14 cellular contexts compared by ENCODE assay signal in the genomic region with DNA sequence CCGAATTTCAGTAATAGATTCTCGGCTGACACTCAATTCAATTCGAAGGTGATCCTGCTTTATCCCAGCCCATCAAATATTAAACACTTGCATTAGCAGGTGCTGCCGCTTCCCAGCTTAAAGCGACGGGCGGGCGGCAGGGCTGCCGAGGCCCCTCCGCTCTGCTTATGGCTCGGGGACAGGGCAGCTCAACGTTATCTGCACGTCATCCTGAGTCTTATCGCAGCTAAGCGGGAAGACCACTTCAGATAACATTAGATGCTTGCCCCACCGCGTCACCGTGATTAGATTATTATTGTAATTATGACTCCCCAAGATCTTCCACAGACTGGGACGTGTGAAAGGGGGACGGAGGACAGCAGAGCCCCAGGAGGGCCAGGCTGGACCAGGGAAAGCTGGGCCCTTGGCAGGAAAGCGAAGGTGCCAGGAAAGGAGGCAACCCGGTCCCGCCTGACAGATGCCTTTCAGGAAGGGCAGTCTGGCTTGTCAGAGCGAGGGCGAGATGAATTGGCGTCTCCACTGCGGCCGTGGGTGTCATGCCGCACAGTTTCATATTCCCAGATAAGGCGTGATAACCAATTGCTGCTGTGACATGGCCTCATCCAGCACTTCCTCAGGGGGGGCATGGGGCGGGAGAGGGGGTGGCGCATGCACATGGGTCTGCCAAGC.
"Had no signal": no experiment of that assay in that cellular context is flagged by ENCODE, and none has a peak within 500 bp of the region (broad histone marks: within the 10 kb centered on the region; RNA-seq: fewer than 3 reads in every experiment).

No MANE protein-coding gene starts in this region.

- H3K27ac Mint-ChIP-seq: activated T-helper 17 cell treated with anti-CD3 and anti-CD28 coated beads, Interleukin-2, amount 50 U/mL, for 72 hours; dendritic cell treated with granulocyte-macrophage colony-stimulating factor and Interleukin-4, amounts not matched to agents 40 ng/mL and 50 ng/mL, for 4 days; stimulated activated effector memory CD8-positive, alpha-beta T cell treated with anti-CD3 and anti-CD28 coated beads, Interleukin-12 subunit alpha, Interleukin-12 subunit beta, amount 100 ng/mL, for 72 hours had no signal

- ATAC-seq: activated T-helper 17 cell treated with anti-CD3 and anti-CD28 coated beads, Interleukin-2, amount 50 U/mL, for 72 hours; stimulated activated effector memory CD8-positive, alpha-beta T cell treated with anti-CD3 and anti-CD28 coated beads, Interleukin-12 subunit alpha, Interleukin-12 subunit beta, amount 100 ng/mL, for 72 hours had no signal

- H3K4me1 ChIP-seq: parathyroid adenoma, tibial nerve had no signal

- H3K9ac ChIP-seq: neural progenitor cell, parathyroid adenoma, SK-N-SH had no signal

- DNase-seq: activated CD4-positive, alpha-beta T cell treated with anti-CD3 and anti-CD28 coated beads, Interleukin-2, amount 50 U/mL, for 1 hour; activated naive CD4-positive, alpha-beta T cell treated with anti-CD3 and anti-CD28 coated beads, Interleukin-2, amount 50 U/mL, for 16 hours; activated T-cell treated with anti-CD3 and anti-CD28 coated beads for 4 hours; islet precursor cell had no signal

- H3K36me3 ChIP-seq: adrenal gland, neural progenitor cell had no signal

- H3K27me3 Mint-ChIP-seq: activated T-helper 17 cell treated with anti-CD3 and anti-CD28 coated beads, Interleukin-2, amount 50 U/mL, for 72 hours; central memory CD8-positive, alpha-beta T cell; dendritic cell treated with granulocyte-macrophage colony-stimulating factor and Interleukin-4, amounts not matched to agents 40 ng/mL and 50 ng/mL, for 4 days had no signal

- H3K27me3 ChIP-seq: adrenal gland, neural progenitor cell, tibial nerve had no signal

- H3K27ac ChIP-seq: neural progenitor cell, parathyroid adenoma, skin epidermis, tibial nerve had no signal

- H3K9me3 ChIP-seq: adrenal gland, SK-N-SH, tibial nerve had no signal

- H3K4me3 Mint-ChIP-seq: activated T-helper 17 cell treated with anti-CD3 and anti-CD28 coated beads, Interleukin-2, amount 50 U/mL, for 72 hours; central memory CD8-positive, alpha-beta T cell; dendritic cell treated with granulocyte-macrophage colony-stimulating factor and Interleukin-4, amounts not matched to agents 40 ng/mL and 50 ng/mL, for 4 days; neural progenitor cell; stimulated activated effector memory CD8-positive, alpha-beta T cell treated with anti-CD3 and anti-CD28 coated beads, Interleukin-12 subunit alpha, Interleukin-12 subunit beta, amount 100 ng/mL, for 72 hours had no signal

- H3K9me3 Mint-ChIP-seq: activated T-helper 17 cell treated with anti-CD3 and anti-CD28 coated beads, Interleukin-2, amount 50 U/mL, for 72 hours; central memory CD8-positive, alpha-beta T cell; dendritic cell treated with granulocyte-macrophage colony-stimulating factor and Interleukin-4, amounts not matched to agents 40 ng/mL and 50 ng/mL, for 4 days; neural progenitor cell; stimulated activated effector memory CD8-positive, alpha-beta T cell treated with anti-CD3 and anti-CD28 coated beads, Interleukin-12 subunit alpha, Interleukin-12 subunit beta, amount 100 ng/mL, for 72 hours had no signal

- H3K4me1 Mint-ChIP-seq: activated T-helper 17 cell treated with anti-CD3 and anti-CD28 coated beads, Interleukin-2, amount 50 U/mL, for 72 hours; central memory CD8-positive, alpha-beta T cell had no signal

- H3K4me3 ChIP-seq: adrenal gland, neural progenitor cell, skin epidermis, tibial nerve had no signal
